In genomic region chr3:37680393-37680792, GRCh38 we compare ENCODE assay signal across 1 cellular context.
TF ChIP-seq lines count a peak whose summit lies in the region.

No MANE protein-coding gene starts in this region.

TF ChIP-seq in HepG2, 621 proteins besides CTCF, POLR2A, EP300 and RAD21 (continued from another document):
- TF ChIP-seq ZBTB49 (CRISPR knock-in tag; IDR thresholded peaks at IDR 0.05; ENCODE audit: borderline replicate concordance) (no peak), ZBTB21 (CRISPR knock-in tag; IDR thresholded peaks at IDR 0.05) (no peak), ZNF331 (CRISPR knock-in tag; IDR thresholded peaks at IDR 0.05) (no peak), ZSCAN20 (CRISPR knock-in tag; IDR thresholded peaks at IDR 0.05; ENCODE audit: borderline replicate concordance) (no peak), ZNF333 (CRISPR knock-in tag; IDR thresholded peaks at IDR 0.05; ENCODE audit: borderline replicate concordance) (no peak)
